Comparison of ENCODE assay signal across 12 cellular contexts in genomic region chr17:58333396-58334207, GRCh38. TPM values are rescaled to one million over a fixed set of nuclear protein-coding genes. Genes with fewer than 3 reads are reported as not detected.
DNase-seq lines count a peak whose midpoint lies in the region; ATAC-seq and TF ChIP-seq lines count a peak whose summit lies in the region.
"Had no signal": no experiment of that assay in that cellular context is flagged by ENCODE, and none has a peak within 500 bp of the region (broad histone marks: within the 10 kb centered on the region; RNA-seq: fewer than 3 reads in every experiment).

No MANE protein-coding gene starts in this region.

- CTCF ChIA-PET in CD4-positive, alpha-beta T cell (lab: Charles Lee), result interaction anchor here (2.6 to 7.9 kb wide), 2 partner anchors 11 to 16 kb away, joined by 8 to 59 read pairs; no protein-coding TSS in a partner anchor
- CTCF ChIA-PET in IMR-90 (lab: Yijun Ruan, JAX), result no interaction called here
- CTCF ChIA-PET in naive thymus-derived CD4-positive, alpha-beta T cell (lab: Charles Lee), result interaction anchor here (1.0 to 4.8 kb wide), 3 partner anchors 10 to 84 kb away, joined by 3 to 59 read pairs (median 6); partner anchors contain the start of gene RNF43

- H3K36me3 Mint-ChIP-seq in CD4-positive, alpha-beta T cell (ENCODE audit: low read depth), result peaks cover 63% of the 10 kb centered on the region
- H3K36me3 Mint-ChIP-seq in activated T-cell treated with anti-CD3 and anti-CD28 coated beads, Interleukin-2, amount 50 U/mL, for 4 hours (ENCODE audit: insufficient read depth), result peaks cover 23% of the 10 kb centered on the region
- H3K36me3 Mint-ChIP-seq in naive thymus-derived CD4-positive, alpha-beta T cell, result peaks cover 13 to 52% (median 16%) of the 10 kb centered on the region in 5 donors

- H3K9me3 Mint-ChIP-seq in CD4-positive, alpha-beta T cell, result no peaks in the 10 kb centered on the region
- no peaks in the 10 kb centered on the region for H3K9me3 Mint-ChIP-seq in activated T-cell treated with anti-CD3 and anti-CD28 coated beads, Interleukin-2, amount 50 U/mL, for 4 hours
- H3K9me3 Mint-ChIP-seq in naive thymus-derived CD4-positive, alpha-beta T cell, result peaks cover 0 to 6% (median 0%) of the 10 kb centered on the region in 11 donors

- H3K18ac ChIP-seq in IMR-90 (ENCODE audit: low read depth, low read length), result no peak overlapping the region

- TF ChIP-seq CTCF in CD4-positive, alpha-beta T cell (IDR thresholded peaks at IDR 0.05), result no peak
- no peak for TF ChIP-seq CTCF in IMR-90 (conservative IDR thresholded peaks at IDR 0.05; ENCODE audit: low read depth, low read length)

- no peak for TF ChIP-seq POLR2A in IMR-90 (IDR thresholded peaks at IDR 0.05; ENCODE audit: low read depth, low read length)

- peaks cover 28% of the 10 kb centered on the region for H3K9me1 ChIP-seq in IMR-90 (ENCODE audit: insufficient read depth, low read length)

- H3K27me3 Mint-ChIP-seq in CD4-positive, alpha-beta T cell, result no peaks in the 10 kb centered on the region
- H3K27me3 Mint-ChIP-seq in activated T-cell treated with anti-CD3 and anti-CD28 coated beads, Interleukin-2, amount 50 U/mL, for 4 hours (ENCODE audit: low read depth), result no peaks in the 10 kb centered on the region
- peaks cover 0 to 14% (median 0%) of the 10 kb centered on the region in 5 donors for H3K27me3 Mint-ChIP-seq in naive thymus-derived CD4-positive, alpha-beta T cell

- H3K23ac ChIP-seq in IMR-90 (ENCODE audit: low read depth, low read length), result no peak overlapping the region

- no peak overlapping the region for H2BK20ac ChIP-seq in IMR-90 (ENCODE audit: low read depth, low read length)

- no peak overlapping the region for H4K5ac ChIP-seq in IMR-90 (ENCODE audit: low read depth, low read length)

- WGBS in IMR-90 (ENCODE audit: extremely low coverage in 2 of 2, insufficient read length in 1 of 2), 2 experiments, result no CpG with 5 or more reads among the region's 11 CpGs

- H3K4me3 Mint-ChIP-seq in CD4-positive, alpha-beta T cell, result peak overlapping the region; percentile 90
- peak overlapping the region; percentile 100 for H3K4me3 Mint-ChIP-seq in activated T-cell treated with anti-CD3 and anti-CD28 coated beads, Interleukin-2, amount 50 U/mL, for 4 hours
- H3K4me3 Mint-ChIP-seq in naive thymus-derived CD4-positive, alpha-beta T cell, result peak overlapping the region; percentile 86 to 100 (median 97)

- no peak overlapping the region for H2AFZ ChIP-seq in IMR-90 (replicated peaks; ENCODE audit: low read length, poor library complexity)

- H2AK5ac ChIP-seq in IMR-90 (ENCODE audit: low read depth, low read length), result peak overlapping the region; percentile 75; the same call in 1 of the 2 replicates

- H4K91ac ChIP-seq in IMR-90 (ENCODE audit: insufficient read depth, low read depth, low read length), result no peak overlapping the region; the same call in 1 of the 2 replicates

- BruUV-seq in IMR-90 (replicated peaks; lab: Mats Ljungman, UMichigan), result no TSS peak

- no peak overlapping the region for H4K8ac ChIP-seq in IMR-90 (ENCODE audit: low read depth in 2 of 2, low read length in 2 of 2)

- H2BK120ac ChIP-seq in IMR-90 (ENCODE audit: low read depth, low read length), result no peak overlapping the region

- H3K9me3 ChIP-seq in CD4-positive, alpha-beta T cell (ENCODE audit: control insufficient read depth, low read length), result no peaks in the 10 kb centered on the region
- H3K9me3 ChIP-seq in IMR-90 (ENCODE audit: control insufficient read depth, insufficient read depth, low read length), result no peaks in the 10 kb centered on the region
- H3K9me3 ChIP-seq in naive thymus-derived CD4-positive, alpha-beta T cell (ENCODE audit: control insufficient read depth in 2 of 3, low read length in 3 of 3), result no peaks in the 10 kb centered on the region

- no peak for ATAC-seq in CD4-positive, alpha-beta T cell (ENCODE audit: poor library complexity)
- ATAC-seq in IMR-90 (ENCODE audit: low read depth) (no peak), GM21619 (IDR thresholded peaks at IDR 0.05; ENCODE audit: unreplicated experiment) (no peak)
- ATAC-seq in activated T-cell treated with anti-CD3 and anti-CD28 coated beads, Interleukin-2, amount 50 U/mL, for 4 hours, result no peak
- ATAC-seq in naive thymus-derived CD4-positive, alpha-beta T cell, result no peak

- peak overlapping the region; percentile 84 for H3K27ac Mint-ChIP-seq in CD4-positive, alpha-beta T cell
- peak overlapping the region; percentile 89 to 100 (median 95) for H3K27ac Mint-ChIP-seq in naive thymus-derived CD4-positive, alpha-beta T cell

- no peak overlapping the region for H3K9ac ChIP-seq in IMR-90 (ENCODE audit: low read depth, low read length)

- peaks cover 0 to 7% of the 10 kb centered on the region in 2 experiments; a peak in 3 of 4 replicates for H3K79me1 ChIP-seq in IMR-90 (ENCODE audit: low read depth in 1 of 2, low read length in 2 of 2)

- no peak overlapping the region for H2BK15ac ChIP-seq in IMR-90 (ENCODE audit: low read depth, low read length)

- H3K4me3 ChIP-seq in IMR-90 (ENCODE audit: insufficient read depth, low read depth, low read length), result no peak overlapping the region
- peak overlapping the region; percentile 98 for H3K4me3 ChIP-seq in naive thymus-derived CD4-positive, alpha-beta T cell (ENCODE audit: low read length)

- H3K56ac ChIP-seq in IMR-90 (ENCODE audit: extremely low read depth, insufficient read depth, low read length), result no peak overlapping the region

- peak overlapping the region; percentile 98 for H3K27ac ChIP-seq in CD4-positive, alpha-beta T cell (ENCODE audit: low read depth, low read length)
- H3K27ac ChIP-seq in IMR-90 (ENCODE audit: insufficient read depth, low read length), result no peak overlapping the region
- H3K27ac ChIP-seq in naive thymus-derived CD4-positive, alpha-beta T cell (ENCODE audit: low read depth, low read length), result peak overlapping the region; percentile 98
- H3K27ac ChIP-seq: brain microvascular endothelial cell, VCaP had no signal

- POLR2A ChIA-PET in CD4-positive, alpha-beta T cell (lab: Charles Lee), result interaction anchor here (1.0 to 22.3 kb wide), 6 partner anchors 6 to 773 kb away, joined by 3 to 1359 read pairs (median 260); partner anchors contain the start of genes RNF43, SUPT4H1, TRIM37 and TSPOAP1
- POLR2A ChIA-PET in IMR-90 (lab: Charles Lee; ENCODE audit: unreplicated experiment), result no interaction called here
- POLR2A ChIA-PET in naive thymus-derived CD4-positive, alpha-beta T cell (lab: Charles Lee), result interaction anchor here (0.7 to 19.0 kb wide), 7 partner anchors 10 to 1739 kb away, joined by 3 to 792 read pairs (median 5); partner anchors contain the start of genes SUPT4H1 and TSPOAP1

- H3K4ac ChIP-seq in IMR-90 (ENCODE audit: low read depth, low read length), result no peak overlapping the region

- H3K14ac ChIP-seq in IMR-90 (replicated peaks; ENCODE audit: low read depth, low read length), result no peak overlapping the region

- no peaks in the 10 kb centered on the region for H4K20me1 ChIP-seq in IMR-90 (ENCODE audit: insufficient read depth, low read length)

- no peak for DNase-seq in CD4-positive, alpha-beta T cell
- no peak for DNase-seq in IMR-90
- no peak for DNase-seq in activated T-cell treated with anti-CD3 and anti-CD28 coated beads, Interleukin-2, amount 50 U/mL, for 4 hours
- no peak for DNase-seq in naive thymus-derived CD4-positive, alpha-beta T cell
- no peak for DNase-seq in activated gamma-delta T cell (lab: John Stamatoyannopoulos, UW)
- no peak for DNase-seq in nucleus accumbens (lab: John Stamatoyannopoulos, UW)
- DNase-seq in 8988T, result no peak
- DNase-seq: brain microvascular endothelial cell, NCI-H69 had no signal

- TF ChIP-seq RAD21 in IMR-90 (IDR thresholded peaks at IDR 0.05; ENCODE audit: low read length), result no peak

- peaks cover 67% of the 10 kb centered on the region for H3K4me1 Mint-ChIP-seq in CD4-positive, alpha-beta T cell (ENCODE audit: low read depth)
- peaks cover 46% of the 10 kb centered on the region for H3K4me1 Mint-ChIP-seq in activated T-cell treated with anti-CD3 and anti-CD28 coated beads, Interleukin-2, amount 50 U/mL, for 4 hours (ENCODE audit: low read depth)
- H3K4me1 Mint-ChIP-seq in naive thymus-derived CD4-positive, alpha-beta T cell, result peaks cover 32 to 65% (median 46%) of the 10 kb centered on the region in 7 donors

- no peaks in the 10 kb centered on the region for H3K27me3 ChIP-seq in CD4-positive, alpha-beta T cell (ENCODE audit: control insufficient read depth, insufficient read depth, low read length)
- H3K27me3 ChIP-seq in IMR-90 (ENCODE audit: control insufficient read depth, insufficient read depth, low read length), result no peaks in the 10 kb centered on the region
- H3K27me3 ChIP-seq in naive thymus-derived CD4-positive, alpha-beta T cell (ENCODE audit: control insufficient read depth in 2 of 2, insufficient read depth in 2 of 2, low read length in 2 of 2), result no peaks in the 10 kb centered on the region

- H3K4me2 ChIP-seq in IMR-90 (ENCODE audit: low read depth, low read length), result no peak overlapping the region

- peaks cover 25% of the 10 kb centered on the region for H3K4me1 ChIP-seq in IMR-90 (ENCODE audit: control insufficient read depth, insufficient read depth, low read length)
- H3K4me1 ChIP-seq in naive thymus-derived CD4-positive, alpha-beta T cell (ENCODE audit: control insufficient read depth in 2 of 2, insufficient read depth in 2 of 2, low read length in 2 of 2), result peaks cover 25 to 35% of the 10 kb centered on the region in 2 donors

- no peak overlapping the region for H2AK9ac ChIP-seq in IMR-90 (replicated peaks; ENCODE audit: low read depth, low read length, poor library complexity)

- in situ Hi-C loops in IMR-90 (cut with MboI; ENCODE audit: low sequenced_read_pairs), result loop anchor here (25.0 kb wide), 1 partner anchor 471 kb away; the partner anchor contains the start of gene MRPS23

- H2BK5ac ChIP-seq in IMR-90 (ENCODE audit: low read depth, low read length, poor library complexity, severe bottlenecking), result no peak overlapping the region

- dilution Hi-C loops in IMR-90 (cut with HindIII; ENCODE audit: low sequenced_read_pairs, unreplicated experiment), result no loop called here

- no peaks in the 10 kb centered on the region for H3K36me3 ChIP-seq in IMR-90 (ENCODE audit: control insufficient read depth, insufficient read depth, low read length)
- H3K36me3 ChIP-seq in naive thymus-derived CD4-positive, alpha-beta T cell (ENCODE audit: control insufficient read depth in 2 of 3, insufficient read depth in 3 of 3, low read length in 3 of 3), result peaks cover 12 to 25% (median 17%) of the 10 kb centered on the region in 3 experiments
- H3K36me3 ChIP-seq: brain microvascular endothelial cell had no signal

- intact Hi-C loops in CD4-positive, alpha-beta T cell (cut with DNase I, micrococcal nuclease), result loop anchor here (5.0 to 10.0 kb wide), 7 partner anchors 181 to 1249 kb away; partner anchors contain the start of genes AKAP1 (in 1 of the 2), MRPS23 (in 1 of the 2), MTMR4 (in 1 of the 2) and TRIM37 (in 1 of the 2)
- intact Hi-C loops in IMR-90 (cut with micrococcal nuclease), result no loop called here
- intact Hi-C loops in naive thymus-derived CD4-positive, alpha-beta T cell (cut with micrococcal nuclease), result loop anchor here (5.0 to 10.0 kb wide), 4 partner anchors 771 to 1509 kb away; partner anchors contain the start of genes CLTC (in 2 of the 2), PRR11 (in 1 of the 2), SKA2 (in 1 of the 2) and TRIM37 (in 1 of the 2)

RNA-seq across cellular contexts. Expression of gene TSPOAP1, which starts 5.0 kb away (rescaled TPM):
- total RNA-seq in CD4-positive, alpha-beta T cell, result 10 to 100 TPM; 17.8 to 19.5 TPM
- total RNA-seq in IMR-90 (2012; rRNA removed), result 0.56 and 0.90 TPM in 2 replicates
- polyA plus RNA-seq in IMR-90 (2012; rRNA removed), result 1.2 and 1.6 TPM in 2 replicates
- 0.18 and 0.74 TPM in 2 replicates for polyA plus RNA-seq in IMR-90 (2012; cell fraction: cytosol; rRNA removed)
- 9.6 and 10.6 TPM in 2 replicates for polyA plus RNA-seq in IMR-90 (2012; cell fraction: nucleus; rRNA removed; ENCODE audit: low replicate concordance)
- 10 to 100 TPM; 38.6 to 49.6 (median 43.2) TPM for total RNA-seq in activated T-cell treated with anti-CD3 and anti-CD28 coated beads, Interleukin-2, amount 50 U/mL, for 4 hours
- total RNA-seq in naive thymus-derived CD4-positive, alpha-beta T cell, result 10 to 100 TPM; 11.2 to 62.5 (median 20.5) TPM
- 1 to 10 TPM in 1 of 2 donors, under 1 TPM in 1; 0.20 to 1.5 TPM for polyA plus RNA-seq in naive thymus-derived CD4-positive, alpha-beta T cell

RNA-seq across cellular contexts. Expression of gene SUPT4H1, which starts 18.4 kb away (rescaled TPM):
- 10 to 100 TPM; 46.5 to 47.0 TPM for total RNA-seq in CD4-positive, alpha-beta T cell
- 51.6 and 83.6 TPM in 2 replicates for total RNA-seq in IMR-90 (2012; rRNA removed)
- 97.3 and 129 TPM in 2 replicates for polyA plus RNA-seq in IMR-90 (2012; rRNA removed)
- 64.1 and 109 TPM in 2 replicates for polyA plus RNA-seq in IMR-90 (2012; cell fraction: cytosol; rRNA removed)
- 30.0 and 85.6 TPM in 2 replicates for polyA plus RNA-seq in IMR-90 (2012; cell fraction: nucleus; rRNA removed; ENCODE audit: low replicate concordance)
- total RNA-seq in activated T-cell treated with anti-CD3 and anti-CD28 coated beads, Interleukin-2, amount 50 U/mL, for 4 hours, result 100 to 1,000 TPM; 144 to 154 (median 152) TPM
- total RNA-seq in naive thymus-derived CD4-positive, alpha-beta T cell, result 10 to 100 TPM; 36.0 to 75.6 (median 62.3) TPM
- 10 to 100 TPM; 69.4 to 91.7 TPM for polyA plus RNA-seq in naive thymus-derived CD4-positive, alpha-beta T cell

RNA-seq across cellular contexts. Expression of gene MPO, which starts 52.9 kb away (rescaled TPM):
- under 1 TPM in 1 of 2 experiments, not detected in 1; 0.77 TPM for total RNA-seq in CD4-positive, alpha-beta T cell
- total RNA-seq in IMR-90 (2012; rRNA removed), result not detected in 2 replicates
- polyA plus RNA-seq in IMR-90 (2012; rRNA removed), result not detected in 2 replicates
- 0.03 TPM in 1 of 2 replicates, not detected in the other for polyA plus RNA-seq in IMR-90 (2012; cell fraction: cytosol; rRNA removed)
- 0.02 TPM in 1 of 2 replicates, not detected in the other for polyA plus RNA-seq in IMR-90 (2012; cell fraction: nucleus; rRNA removed; ENCODE audit: low replicate concordance)
- total RNA-seq in activated T-cell treated with anti-CD3 and anti-CD28 coated beads, Interleukin-2, amount 50 U/mL, for 4 hours, result not detected
- 1 to 10 TPM in 1 of 5 experiments, under 1 TPM in 1, not detected in 3; 0.32 to 7.3 TPM for total RNA-seq in naive thymus-derived CD4-positive, alpha-beta T cell
- polyA plus RNA-seq in naive thymus-derived CD4-positive, alpha-beta T cell, result not detected
- total RNA-seq: lung microvascular endothelial cell had no signal
